ENCODE assay signal across 27 cellular contexts in the genomic region with DNA sequence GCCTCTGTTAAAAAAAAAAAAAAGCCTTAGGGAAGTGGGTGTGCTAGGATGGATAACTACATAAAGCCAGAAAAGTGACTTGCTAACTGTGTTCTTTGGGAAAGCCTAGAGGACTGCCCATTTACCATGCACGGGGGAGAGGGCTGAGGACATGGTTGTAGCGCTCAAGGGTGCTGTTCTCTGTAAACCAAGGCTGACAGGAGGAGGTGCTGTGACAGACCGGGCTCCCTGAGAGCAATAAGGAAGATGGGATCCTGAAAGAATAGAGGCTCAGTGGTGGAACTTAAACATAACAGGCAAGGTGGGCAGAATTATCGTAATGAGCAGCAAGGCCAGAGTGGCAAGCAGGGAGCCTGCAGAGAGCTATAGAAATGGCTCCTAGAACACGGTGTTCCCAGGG.
A peak's percentile ranks its signal among the peaks of the same experiment; 100 is the strongest.
DNase-seq lines count a peak whose midpoint lies in the region; ATAC-seq, FAIRE-seq and TF ChIP-seq lines count a peak whose summit lies in the region.
"Had no signal": no experiment of that assay in that cellular context is flagged by ENCODE, and none has a peak within 500 bp of the region (broad histone marks: within the 10 kb centered on the region; RNA-seq: fewer than 3 reads in every experiment).

No MANE protein-coding gene starts in this region.

- no peak overlapping the region for H2BK15ac ChIP-seq in H1 (ENCODE audit: low read length)

- H4K5ac ChIP-seq in H1 (ENCODE audit: insufficient read length, low read depth, low read length): no peak overlapping the region

- H3K27ac ChIP-seq in GM23338 (ENCODE audit: low read depth): no peak overlapping the region
- H3K27ac ChIP-seq in HCT116 (ENCODE audit: low read depth, low read length): no peak overlapping the region
- no peak overlapping the region for H3K27ac ChIP-seq in H1 (ENCODE audit: low read depth, low read length)
- H3K27ac ChIP-seq in osteoblast (ENCODE audit: low read depth, low read length): no peak overlapping the region
- no peak overlapping the region for H3K27ac ChIP-seq in RWPE1
- H3K27ac ChIP-seq: BLaER1 had no signal

- H3K9me3 Mint-ChIP-seq in GM23338: no peaks in the 10 kb centered on the region

- RAD21 ChIA-PET in HCT116 (lab: Charles Lee; ENCODE audit: low non-redundant PET in 1 of 2, low total read pairs in 2 of 2, uncharacterized antibody in 2 of 2, unreplicated experiment in 2 of 2): no interaction called here

- H2BK120ac ChIP-seq in H1 (replicated peaks; ENCODE audit: low read depth, low read length): no peak overlapping the region

- TF ChIP-seq CTCF in GM23338 (conservative IDR thresholded peaks at IDR 0.05; ENCODE audit: low read depth in 2 of 2): peak in 1 of 2 experiments; percentile 35; a peak in 2 of 4 replicates
- no peak for TF ChIP-seq CTCF in HCT116 (IDR thresholded peaks at IDR 0.05 in 2 of 3, conservative IDR thresholded peaks at IDR 0.05 in 1 of 3; ENCODE audit: borderline replicate concordance in 1 of 3, insufficient read depth in 1 of 3, low read depth in 2 of 3, low read length in 2 of 3)
- TF ChIP-seq CTCF in H1 (IDR thresholded peaks at IDR 0.05; ENCODE audit: control extremely low read depth in 1 of 3, insufficient read depth in 1 of 3, low read depth in 1 of 3, low read length in 3 of 3): peak in 2 of 3 experiments; percentile 11 to 33; a peak in 3 of 4 replicates
- TF ChIP-seq CTCF in osteoblast (IDR thresholded peaks at IDR 0.05; ENCODE audit: extremely low read depth, low read depth, low read length): no peak
- TF ChIP-seq CTCF in RWPE1 (conservative IDR thresholded peaks at IDR 0.05; ENCODE audit: low read depth): no peak

- CTCF ChIA-PET in HCT116 (lab: Charles Lee): no interaction called here
- CTCF ChIA-PET in H1 (lab: Charles Lee; ENCODE audit: partially characterized antibody): interaction anchor here (0.5 to 2.8 kb wide), 6 partner anchors 16 to 810 kb away, joined by 3 to 16 read pairs (median 5); no protein-coding TSS in a partner anchor
- CTCF ChIA-PET in RWPE1 (lab: Yijun Ruan, JAX): no interaction called here

- no peak overlapping the region for H2AK5ac ChIP-seq in H1 (ENCODE audit: low read depth, low read length)

- DNase-seq in GM23338 (ENCODE audit: low spot score) (no peak), HCT116 (ENCODE audit: low read depth, low spot score) (no peak), H1 (ENCODE audit: low read depth in 1 of 2, low spot score in 2 of 2) (no peak), osteoblast (ENCODE audit: insufficient read length, low spot score, missing footprints) (peak; percentile 34), RWPE1 (ENCODE audit: low spot score) (no peak), mesenteric fat pad (ENCODE audit: low spot score) (no peak), cerebellar cortex (ENCODE audit: low spot score) (no peak)
- DNase-seq: 8988T; ACHN; BE2C; C1 segment of cervical spinal cord; CD4-positive, alpha-beta memory T cell; CD4-positive, CD25-positive, alpha-beta regulatory T cell; CD8-positive, alpha-beta memory T cell; COR-L47; DMS153; DMS53; DMS79; DND-41; EL; GDM1 had no signal

- H4K91ac ChIP-seq in H1 (replicated peaks; ENCODE audit: insufficient read length, low read length): no peak overlapping the region

- TF ChIP-seq EP300 in H1 (IDR thresholded peaks at IDR 0.05; ENCODE audit: borderline replicate concordance in 1 of 2, low read depth in 2 of 2, low read length in 2 of 2): no peak

- no peaks in the 10 kb centered on the region for H3K36me3 ChIP-seq in GM23338 (ENCODE audit: insufficient read depth)
- no peaks in the 10 kb centered on the region for H3K36me3 ChIP-seq in HCT116 (ENCODE audit: control insufficient read depth in 1 of 2, insufficient read depth in 2 of 2, low read length in 2 of 2)
- H3K36me3 ChIP-seq in H1 (ENCODE audit: control insufficient read depth in 2 of 4, insufficient read depth in 4 of 4, low read length in 3 of 4): no peaks in the 10 kb centered on the region
- H3K36me3 ChIP-seq in osteoblast (ENCODE audit: insufficient read depth, low read length): no peaks in the 10 kb centered on the region
- H3K36me3 ChIP-seq: BE2C, BLaER1 had no signal

- no peak overlapping the region for H3K14ac ChIP-seq in H1 (ENCODE audit: insufficient read length)

- no peak overlapping the region for H3K18ac ChIP-seq in H1 (ENCODE audit: extremely low read depth, low read length)

- H2AFZ ChIP-seq in GM23338: no peak overlapping the region
- no peak overlapping the region for H2AFZ ChIP-seq in HCT116 (ENCODE audit: low read depth, low read length, poor library complexity, severe bottlenecking)
- no peak overlapping the region for H2AFZ ChIP-seq in H1 (ENCODE audit: low read length)
- H2AFZ ChIP-seq in osteoblast (ENCODE audit: low read length): no peak overlapping the region

- H2BK5ac ChIP-seq in H1 (ENCODE audit: low read depth, low read length): no peak overlapping the region

- H3K4ac ChIP-seq in H1 (replicated peaks; ENCODE audit: insufficient read length, low read depth, low read length): no peak overlapping the region

- H3K4me1 ChIP-seq in GM23338 (ENCODE audit: insufficient read depth) (peaks cover 11% of the 10 kb centered on the region), HCT116 (ENCODE audit: control insufficient read depth in 1 of 2, insufficient read depth in 2 of 2, low read length in 2 of 2) (peaks cover 0 to 11% of the 10 kb centered on the region in 2 experiments; a peak in 3 of 4 replicates), H1 (replicated peaks in 1 of 4; ENCODE audit: control insufficient read depth in 3 of 4, insufficient read depth in 4 of 4, low read length in 3 of 4) (no peaks in the 10 kb centered on the region; a peak in 2 of 7 replicates), osteoblast (ENCODE audit: insufficient read depth, low read length) (no peaks in the 10 kb centered on the region)
- H3K4me1 ChIP-seq: BE2C had no signal

- no peak overlapping the region for H3K27ac Mint-ChIP-seq in GM23338
- H3K27ac Mint-ChIP-seq: CD14-positive monocyte; CD4-positive, alpha-beta memory T cell; CD8-positive, alpha-beta memory T cell had no signal

- POLR2A ChIA-PET in HCT116 (lab: Charles Lee) (no interaction called here), H1 (lab: Charles Lee; ENCODE audit: partially characterized antibody) (interaction anchor here (0.9 to 1.3 kb wide), 3 partner anchors 17 to 170 kb away, joined by 3 to 4 read pairs (median 3); no protein-coding TSS in a partner anchor), RWPE1 (lab: Yijun Ruan, JAX; ENCODE audit: low non-redundant PET) (no interaction called here)

- H2BK20ac ChIP-seq in H1 (ENCODE audit: low read length): no peak overlapping the region

- H4K20me1 ChIP-seq in GM23338 (replicated peaks; ENCODE audit: insufficient read depth) (no peaks in the 10 kb centered on the region), HCT116 (ENCODE audit: insufficient read depth) (no peaks in the 10 kb centered on the region), H1 (replicated peaks in 1 of 2; ENCODE audit: control insufficient read depth in 1 of 2, insufficient read depth in 2 of 2, low read length in 2 of 2) (no peaks in the 10 kb centered on the region), osteoblast (ENCODE audit: insufficient read depth, low read length) (no peaks in the 10 kb centered on the region)
- H4K20me1 ChIP-seq: BLaER1 had no signal

- H2BK12ac ChIP-seq in H1 (ENCODE audit: low read depth, low read length): no peak overlapping the region

- no peak overlapping the region; the same call in 1 of the 2 replicates for H4K8ac ChIP-seq in H1 (ENCODE audit: extremely low read depth, insufficient read depth, low read length)

- H3K79me1 ChIP-seq in H1 (ENCODE audit: low read depth, low read length): no peaks in the 10 kb centered on the region

- ATAC-seq in GM23338: peak; percentile 69
- peak; percentile 55; the same call in 1 of the 2 replicates for ATAC-seq in HCT116
- ATAC-seq: GM12878 had no signal

- no peaks in the 10 kb centered on the region for H3K9me3 ChIP-seq in HCT116 (ENCODE audit: control insufficient read depth in 1 of 2, insufficient read depth in 1 of 2, low read depth in 1 of 2, low read length in 2 of 2)
- H3K9me3 ChIP-seq in H1 (ENCODE audit: insufficient read depth in 2 of 2, low read depth in 1 of 2, low read length in 1 of 2): no peaks in the 10 kb centered on the region
- H3K9me3 ChIP-seq in osteoblast (ENCODE audit: low read depth, low read length): no peaks in the 10 kb centered on the region
- H3K9me3 ChIP-seq: BE2C had no signal

- no peak overlapping the region for H3K4me3 ChIP-seq in GM23338
- no peak overlapping the region for H3K4me3 ChIP-seq in HCT116 (replicated peaks in 1 of 2; ENCODE audit: low read depth in 1 of 2, low read length in 2 of 2)
- no peak overlapping the region for H3K4me3 ChIP-seq in H1 (ENCODE audit: extremely low read depth in 1 of 4, insufficient read depth in 2 of 4, low read depth in 3 of 4, low read length in 4 of 4)
- no peak overlapping the region for H3K4me3 ChIP-seq in osteoblast (ENCODE audit: insufficient read depth, low read length)
- H3K4me3 ChIP-seq: BLaER1, GM12878 had no signal

- no peak for TF ChIP-seq RAD21 in HCT116 (IDR thresholded peaks at IDR 0.05; ENCODE audit: low read depth)
- TF ChIP-seq RAD21 in H1 (IDR thresholded peaks at IDR 0.05 in 1 of 2, conservative IDR thresholded peaks at IDR 0.05 in 1 of 2; ENCODE audit: low read depth in 2 of 2, low read length in 2 of 2): peak; percentile 2 to 22; a peak in 1 of 4 replicates

- TF ChIP-seq POLR2A in HCT116 (IDR thresholded peaks at IDR 0.05; ENCODE audit: borderline replicate concordance, extremely low read depth, insufficient read depth, insufficient read length) (no peak), H1 (IDR thresholded peaks at IDR 0.05; ENCODE audit: control extremely low read depth in 1 of 2, low read depth in 2 of 2, low read length in 2 of 2) (no peak)

- H3K27me3 ChIP-seq in GM23338 (ENCODE audit: insufficient read depth) (no peaks in the 10 kb centered on the region), HCT116 (ENCODE audit: insufficient read depth, low read length) (peaks cover 7% of the 10 kb centered on the region; the same call in 1 of the 2 replicates), H1 (replicated peaks in 1 of 4; ENCODE audit: control insufficient read depth in 3 of 4, extremely low read depth in 1 of 4, insufficient read depth in 3 of 4, low read length in 3 of 4) (no peaks in the 10 kb centered on the region), osteoblast (ENCODE audit: insufficient read depth, low read length) (peaks cover 6% of the 10 kb centered on the region)
- H3K27me3 ChIP-seq: BE2C, BLaER1 had no signal

- no peak overlapping the region for H3K4me3 Mint-ChIP-seq in GM23338
- H3K4me3 Mint-ChIP-seq: CD14-positive monocyte; CD4-positive, alpha-beta memory T cell; CD4-positive, CD25-positive, alpha-beta regulatory T cell; CD8-positive, alpha-beta memory T cell had no signal

- no peaks in the 10 kb centered on the region for H3K23me2 ChIP-seq in H1 (ENCODE audit: low read depth, low read length)

- BruUV-seq in HCT116 (replicated peaks; lab: Mats Ljungman, UMichigan): no TSS peak

- no peaks in the 10 kb centered on the region for H3K36me3 Mint-ChIP-seq in GM23338 (ENCODE audit: low read depth)
- H3K36me3 Mint-ChIP-seq: CD14-positive monocyte; CD4-positive, alpha-beta memory T cell; CD8-positive, alpha-beta memory T cell had no signal

- no peak overlapping the region for H3K4me2 ChIP-seq in GM23338
- H3K4me2 ChIP-seq in HCT116 (ENCODE audit: low read length): no peak overlapping the region
- no peak overlapping the region for H3K4me2 ChIP-seq in H1 (ENCODE audit: insufficient read depth in 1 of 2, low read depth in 2 of 2, low read length in 2 of 2)
- H3K4me2 ChIP-seq in osteoblast (ENCODE audit: insufficient read depth, low read length): no peak overlapping the region
- H3K4me2 ChIP-seq: BLaER1 had no signal

- peaks cover 12% of the 10 kb centered on the region for H3K4me1 Mint-ChIP-seq in GM23338

- peaks cover 9% of the 10 kb centered on the region for H3K27me3 Mint-ChIP-seq in GM23338 (ENCODE audit: insufficient read depth, low read depth, poor library complexity)

- WGBS in H1 (ENCODE audit: extremely low coverage in 1 of 2, insufficient coverage in 1 of 2, insufficient read length in 1 of 2, insufficient replicate concordance in 2 of 2, low coverage in 1 of 2, low lambda C conversion rate in 2 of 2, missing lambda C conversion rate in 1 of 2), 2 experiments: 83% methylated on average over 5 of the region's 5 CpGs; no CpG with 5 or more reads in 1 of the 2 experiments

- intact Hi-C loops in HCT116 (cut with micrococcal nuclease): no loop called here

- H3F3A ChIP-seq in GM23338 (replicated peaks; ENCODE audit: low read depth): peaks cover under 1% of the 10 kb centered on the region; the same call in 1 of the 2 replicates

- H3K9me2 ChIP-seq in GM23338 (ENCODE audit: insufficient read depth) (no peaks in the 10 kb centered on the region), HCT116 (ENCODE audit: insufficient read depth) (no peaks in the 10 kb centered on the region)

- H3K23ac ChIP-seq in H1 (ENCODE audit: insufficient read length): no peak overlapping the region

- H3K9ac ChIP-seq in HCT116 (ENCODE audit: low read length) (no peak overlapping the region), H1 (replicated peaks in 1 of 4; ENCODE audit: extremely low read depth in 1 of 4, low read depth in 3 of 4, low read length in 3 of 4) (no peak overlapping the region)
- H3K9ac ChIP-seq: BLaER1 had no signal

- H3K79me2 ChIP-seq in GM23338 (replicated peaks; ENCODE audit: insufficient read depth) (no peaks in the 10 kb centered on the region), HCT116 (ENCODE audit: insufficient read depth, low read length) (no peaks in the 10 kb centered on the region), H1 (ENCODE audit: control insufficient read depth in 1 of 2, insufficient read depth in 2 of 2, low read length in 2 of 2) (no peaks in the 10 kb centered on the region), osteoblast (ENCODE audit: insufficient read depth, low read length) (no peaks in the 10 kb centered on the region)

- no peak overlapping the region for H3K56ac ChIP-seq in H1 (replicated peaks; ENCODE audit: insufficient read length, low read depth, low read length)

- FAIRE-seq in H1 (lab: Jason Lieb, UNC): no peak
- FAIRE-seq: A204.1, GM12878, GM12892, GM18507 had no signal

Comparison
In these comparisons a context has a peak if more than half of its experiments do, and no peak if none do; other contexts are left out.
1. CTCF ChIP-seq: peak in H1 (2 of 3); none in HCT116 (0 of 3), osteoblast (single experiment) and RWPE1 (single experiment).